In genomic region chr3:21260507-21260906, GRCh38 we compare ENCODE assay signal across 30 cellular contexts.
"Had no signal": no experiment of that assay in that cellular context is flagged by ENCODE, and none has a peak within 500 bp of the region (broad histone marks: within the 10 kb centered on the region; RNA-seq: fewer than 3 reads in every experiment).

No MANE protein-coding gene starts in this region.

- H3K36me3 ChIP-seq: adrenal gland, breast epithelium, esophagus squamous epithelium, gastroesophageal sphincter, heart right ventricle, WERI-Rb-1 had no signal

- ATAC-seq: activated CD4-positive, CD25-positive, alpha-beta regulatory T cell treated with anti-CD3 and anti-CD28 coated beads, Interleukin-2, amount 50 U/mL, for 24 hours; activated CD8-positive, alpha-beta T cell treated with anti-CD3 and anti-CD28 coated beads for 36 hours; activated naive CD8-positive, alpha-beta T cell treated with anti-CD3 and anti-CD28 coated beads, Interleukin-2, amount 50 U/mL, for 24 hours; effector memory CD8-positive, alpha-beta T cell; gastroesophageal sphincter; heart right ventricle; T-helper 17 cell had no signal

- H3K9me3 ChIP-seq: adrenal gland, breast epithelium, esophagus squamous epithelium had no signal

- DNase-seq: activated B cell treated with CpG ODN at 0.5 μM for 24 hours; activated CD4-positive, alpha-beta T cell treated with anti-CD3 and anti-CD28 coated beads for 48 hours; activated CD4-positive, alpha-beta T cell treated with anti-CD3 and anti-CD28 coated beads, Interleukin-2, amount 50 U/mL, for 1 hour; activated CD4-positive, alpha-beta T cell treated with anti-CD3 and anti-CD28 coated beads, Interleukin-2, amount 50 U/mL, for 48 hours; activated CD8-positive, alpha-beta memory T cell treated with anti-CD3 and anti-CD28 coated beads for 24 hours; activated CD8-positive, alpha-beta T cell treated with anti-CD3 and anti-CD28 coated beads for 36 hours; activated effector memory CD4-positive, alpha-beta T cell treated with anti-CD3 and anti-CD28 coated beads, Interleukin-2, amount 50 U/mL, for 16 hours; activated naive CD4-positive, alpha-beta T cell treated with anti-CD3 and anti-CD28 coated beads for 36 hours; activated naive CD8-positive, alpha-beta T cell treated with anti-CD3 and anti-CD28 coated beads for 36 hours; activated naive CD8-positive, alpha-beta T cell treated with anti-CD3 and anti-CD28 coated beads, Interleukin-2, amount 50 U/mL, for 24 hours; activated T-cell treated with anti-CD3 and anti-CD28 coated beads, Interleukin-2, amount 50 U/mL, for 1 hour; activated T-cell treated with anti-CD3 and anti-CD28 coated beads, Interleukin-2, amount 50 U/mL, for 48 hours; adrenal gland; amygdala; aorta; cortex of kidney; dermis blood vessel endothelial cell; effector CD4-positive, alpha-beta T cell; effector memory CD8-positive, alpha-beta T cell; esophagus squamous epithelium; foreskin melanocyte; heart right ventricle; T-helper 1 cell; T-helper 17 cell; T1000; WERI-Rb-1 had no signal

- H3K4me1 ChIP-seq: adrenal gland, breast epithelium had no signal

- H3K4me3 ChIP-seq: adrenal gland, breast epithelium, esophagus squamous epithelium, gastroesophageal sphincter, heart right ventricle had no signal

- H3K27me3 ChIP-seq: adrenal gland, breast epithelium, esophagus squamous epithelium, gastroesophageal sphincter, heart right ventricle had no signal

- H3K27ac ChIP-seq: adrenal gland, breast epithelium, epithelial cell of prostate, esophagus squamous epithelium, gastroesophageal sphincter, heart right ventricle, WERI-Rb-1 had no signal
